26 cellular contexts compared by ENCODE assay signal in the genomic region with DNA sequence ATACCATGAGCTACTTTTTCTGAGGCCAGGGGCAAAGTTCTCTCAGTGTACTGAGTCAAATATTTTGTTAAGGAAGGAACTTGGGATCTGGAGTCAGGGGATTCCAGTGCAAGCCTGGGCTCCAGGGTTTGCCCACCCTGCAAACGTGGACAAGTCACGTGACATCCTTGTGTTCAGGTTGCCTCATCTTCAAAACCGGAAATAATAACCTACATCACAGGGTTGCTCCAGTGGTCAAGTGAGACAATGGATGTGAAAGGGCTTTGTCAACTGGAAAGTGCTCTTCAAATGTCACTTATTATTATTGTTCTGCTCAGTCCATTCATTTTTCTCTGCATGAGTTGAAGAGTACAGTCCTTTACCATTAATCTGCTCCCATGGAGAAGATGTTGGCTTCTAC.
DNase-seq lines count a peak whose midpoint lies in the region; ATAC-seq and TF ChIP-seq lines count a peak whose summit lies in the region.
"Had no signal": no experiment of that assay in that cellular context is flagged by ENCODE, and none has a peak within 500 bp of the region (broad histone marks: within the 10 kb centered on the region; RNA-seq: fewer than 3 reads in every experiment).

No MANE protein-coding gene starts in this region.

- H3K23ac ChIP-seq in trophoblast cell (ENCODE audit: low read length): no peak overlapping the region

- H2AFZ ChIP-seq in trophoblast cell (ENCODE audit: insufficient read depth, low read length, poor library complexity): no peak overlapping the region

- POLR2A ChIA-PET in activated CD4-positive, alpha-beta T cell treated with anti-CD3 and anti-CD28 coated beads for 36 hours (lab: Charles Lee): interaction anchor here (1.1 kb wide), 1 partner anchor 293 kb away, joined by 3 read pairs; no protein-coding TSS in a partner anchor

- WGBS in trophoblast cell (ENCODE audit: extremely low coverage, insufficient coverage, insufficient read length): no CpG with 5 or more reads among the region's 3 CpGs

- no peak overlapping the region for H3K4me3 Mint-ChIP-seq in activated CD4-positive, alpha-beta T cell treated with anti-CD3 and anti-CD28 coated beads for 36 hours
- H3K4me3 Mint-ChIP-seq: brain; CD8-positive, alpha-beta memory T cell; neural crest cell; stimulated activated effector memory CD8-positive, alpha-beta T cell treated with anti-CD3 and anti-CD28 coated beads, Interleukin-12 subunit alpha, Interleukin-12 subunit beta, amount 100 ng/mL, for 72 hours; T-helper 2 cell treated with Interferon-gamma antibody and Interleukin-4, amounts not matched to agents 5 μg/mL and 100 μg/mL, for 36 hours had no signal

- H3K27me3 Mint-ChIP-seq in activated CD4-positive, alpha-beta T cell treated with anti-CD3 and anti-CD28 coated beads for 36 hours: no peaks in the 10 kb centered on the region
- H3K27me3 Mint-ChIP-seq: CD8-positive, alpha-beta memory T cell had no signal

- no peak overlapping the region for H3K9ac ChIP-seq in trophoblast cell (ENCODE audit: low read length)

- no peak overlapping the region for H4K12ac ChIP-seq in trophoblast cell (ENCODE audit: low read depth, low read length)

- peak overlapping the region; percentile 15 for H3K27ac Mint-ChIP-seq in activated CD4-positive, alpha-beta T cell treated with anti-CD3 and anti-CD28 coated beads for 36 hours
- H3K27ac Mint-ChIP-seq: brain; stimulated activated effector memory CD8-positive, alpha-beta T cell treated with anti-CD3 and anti-CD28 coated beads, Interleukin-12 subunit alpha, Interleukin-12 subunit beta, amount 100 ng/mL, for 72 hours; T-helper 2 cell treated with Interferon-gamma antibody and Interleukin-4, amounts not matched to agents 5 μg/mL and 100 μg/mL, for 36 hours had no signal

- H3K9me3 Mint-ChIP-seq in activated CD4-positive, alpha-beta T cell treated with anti-CD3 and anti-CD28 coated beads for 36 hours (ENCODE audit: low read depth): no peaks in the 10 kb centered on the region
- H3K9me3 Mint-ChIP-seq: CD8-positive, alpha-beta memory T cell; neural crest cell; stimulated activated effector memory CD8-positive, alpha-beta T cell treated with anti-CD3 and anti-CD28 coated beads, Interleukin-12 subunit alpha, Interleukin-12 subunit beta, amount 100 ng/mL, for 72 hours; T-helper 2 cell treated with Interferon-gamma antibody and Interleukin-4, amounts not matched to agents 5 μg/mL and 100 μg/mL, for 36 hours had no signal

- ATAC-seq in activated CD4-positive, alpha-beta T cell treated with anti-CD3 and anti-CD28 coated beads for 36 hours: no peak
- ATAC-seq: left lung; stimulated activated effector memory CD8-positive, alpha-beta T cell treated with anti-CD3 and anti-CD28 coated beads, Interleukin-12 subunit alpha, Interleukin-12 subunit beta, amount 100 ng/mL, for 72 hours had no signal

- peak overlapping the region; percentile 39 for H2BK120ac ChIP-seq in trophoblast cell (ENCODE audit: insufficient read depth, low read length, poor library complexity)

- in situ Hi-C loops in SK-MEL-5 (cut with HindIII; ENCODE audit: low pct_unique_long_range_greater_than_20kb, low sequenced_read_pairs): no loop called here

- CTCF ChIA-PET in activated CD4-positive, alpha-beta T cell treated with anti-CD3 and anti-CD28 coated beads for 36 hours (lab: Charles Lee): interaction anchor here (1.1 to 2.8 kb wide), 10 partner anchors 10 to 744 kb away, joined by 3 to 21 read pairs (median 6); no protein-coding TSS in a partner anchor

- intact Hi-C loops in activated CD4-positive, alpha-beta T cell treated with anti-CD3 and anti-CD28 coated beads for 36 hours (cut with DNase I, micrococcal nuclease): loop anchor here in 1 of 2 experiments (2.0 kb wide), 1 partner anchor 74 kb away; no protein-coding TSS in a partner anchor

- peak overlapping the region; percentile 24 for H3K4me2 ChIP-seq in DOHH2 (ENCODE audit: low read length)
- no peak overlapping the region for H3K4me2 ChIP-seq in trophoblast cell (ENCODE audit: low read length)

- H3F3A ChIP-seq in DOHH2 (ENCODE audit: control insufficient read depth, insufficient read depth): 0 out of 2 replicates have a peak, but pooled peaks cover 2% of the 10 kb centered on the region

- H2BK5ac ChIP-seq in trophoblast cell (ENCODE audit: low read depth, low read length, poor library complexity): peak overlapping the region; percentile 33

- H3K79me2 ChIP-seq in DOHH2 (ENCODE audit: control insufficient read depth, low read length) (no peaks in the 10 kb centered on the region), trophoblast cell (ENCODE audit: control insufficient read depth, insufficient read depth, low read length, poor library complexity) (no peaks in the 10 kb centered on the region)

- no peak overlapping the region for H3K4ac ChIP-seq in trophoblast cell (ENCODE audit: low read depth, low read length)

- H3K4me1 Mint-ChIP-seq in activated CD4-positive, alpha-beta T cell treated with anti-CD3 and anti-CD28 coated beads for 36 hours: peaks cover 24% of the 10 kb centered on the region

- H3K79me1 ChIP-seq in trophoblast cell (ENCODE audit: low read length): peaks cover 4% of the 10 kb centered on the region

- no peaks in the 10 kb centered on the region for H4K20me1 ChIP-seq in DOHH2 (ENCODE audit: control insufficient read depth, insufficient read depth, low read depth, low read length)

- peak overlapping the region; percentile 83 for H2BK12ac ChIP-seq in trophoblast cell (ENCODE audit: low read length)

- no peaks in the 10 kb centered on the region for H3K9me2 ChIP-seq in DOHH2 (replicated peaks; ENCODE audit: control insufficient read depth, low read length)

- H3K27ac ChIP-seq in DOHH2 (ENCODE audit: low read depth, low read length) (no peak overlapping the region), trophoblast cell (ENCODE audit: low read depth, low read length) (no peak overlapping the region)
- H3K27ac ChIP-seq: left lung, suprapubic skin had no signal

- H3K36me3 ChIP-seq in DOHH2 (ENCODE audit: control insufficient read depth, low read length): no peaks in the 10 kb centered on the region
- H3K36me3 ChIP-seq in trophoblast cell (ENCODE audit: control insufficient read depth in 1 of 2, insufficient read depth in 2 of 2, low read length in 2 of 2): no peaks in the 10 kb centered on the region
- H3K36me3 ChIP-seq: esophagus muscularis mucosa, left lung, ovary, suprapubic skin had no signal

- no peak overlapping the region for H2AK5ac ChIP-seq in trophoblast cell (ENCODE audit: low read length)

- peak overlapping the region; percentile 5; the same call in 1 of the 2 replicates for H3K4me3 ChIP-seq in DOHH2 (ENCODE audit: low read length)
- no peak overlapping the region for H3K4me3 ChIP-seq in trophoblast cell (ENCODE audit: low read depth, low read length)
- H3K4me3 ChIP-seq: esophagus muscularis mucosa, left lung, ovary, suprapubic skin had no signal

- H3K9me3 ChIP-seq in DOHH2 (ENCODE audit: control insufficient read depth, insufficient read depth, low read length): no peaks in the 10 kb centered on the region
- H3K9me3 ChIP-seq in trophoblast cell (ENCODE audit: insufficient read depth, low read depth, low read length): no peaks in the 10 kb centered on the region
- H3K9me3 ChIP-seq: esophagus muscularis mucosa, left lung, ovary, suprapubic skin had no signal

- H3K4me1 ChIP-seq in DOHH2 (ENCODE audit: control insufficient read depth, low read length): peaks cover 29% of the 10 kb centered on the region
- H3K4me1 ChIP-seq in trophoblast cell (ENCODE audit: control insufficient read depth in 1 of 2, insufficient read depth in 2 of 2, low read length in 2 of 2): peaks cover 2 to 4% of the 10 kb centered on the region in 2 experiments

- H4K8ac ChIP-seq in trophoblast cell (ENCODE audit: low read depth, low read length): no peak overlapping the region

- no peak for DNase-seq in activated CD4-positive, alpha-beta T cell treated with anti-CD3 and anti-CD28 coated beads for 36 hours
- DNase-seq in activated CD4-positive, alpha-beta T cell treated with anti-CD3 and anti-CD28 coated beads for 48 hours: no peak
- DNase-seq in SK-MEL-5 (ENCODE audit: low read depth, low spot score) (peak; percentile 16), trophoblast cell (no peak), NCI-H2081 (lab: John Stamatoyannopoulos, UW) (no peak), superior temporal gyrus (ENCODE audit: extremely low spot score) (no peak)
- DNase-seq: activated gamma-delta T cell; activated T-cell treated with anti-CD3 and anti-CD28 coated beads, Interleukin-2, amount 50 U/mL, for 1 hour; CD8-positive, alpha-beta memory T cell; DMS 273 treated with DMSO at 0.1 percent for 48 hours; dorsolateral prefrontal cortex; foreskin fibroblast; islet precursor cell; KBM-7; left lung; mesenchymal stem cell; NCI-H1930; NK-92 treated with Interleukin-12 subunit alpha and Interleukin-12 subunit beta, amount 100 ng/mL, for 24 hours; ovary had no signal

- no peak overlapping the region for H3K14ac ChIP-seq in trophoblast cell (ENCODE audit: low read length)

- peak overlapping the region; percentile 10 for H4K91ac ChIP-seq in trophoblast cell (ENCODE audit: low read depth, low read length)

- H3K36me3 Mint-ChIP-seq in activated CD4-positive, alpha-beta T cell treated with anti-CD3 and anti-CD28 coated beads for 36 hours (ENCODE audit: low read depth): no peaks in the 10 kb centered on the region
- H3K36me3 Mint-ChIP-seq: brain; CD8-positive, alpha-beta memory T cell; stimulated activated effector memory CD8-positive, alpha-beta T cell treated with anti-CD3 and anti-CD28 coated beads, Interleukin-12 subunit alpha, Interleukin-12 subunit beta, amount 100 ng/mL, for 72 hours had no signal

- no peak overlapping the region for H3K18ac ChIP-seq in trophoblast cell (ENCODE audit: low read length)

- no peak for TF ChIP-seq CTCF in DOHH2 (IDR thresholded peaks at IDR 0.05; ENCODE audit: low read depth, low read length, poor library complexity, severe bottlenecking)

- H3K27me3 ChIP-seq in DOHH2 (ENCODE audit: control insufficient read depth, low read length) (no peaks in the 10 kb centered on the region), trophoblast cell (ENCODE audit: insufficient read depth, low read length) (no peaks in the 10 kb centered on the region)
- H3K27me3 ChIP-seq: dorsolateral prefrontal cortex, esophagus muscularis mucosa, left lung, ovary, suprapubic skin had no signal
